Comparison of ENCODE assay signal across 26 cellular contexts in the genomic region with DNA sequence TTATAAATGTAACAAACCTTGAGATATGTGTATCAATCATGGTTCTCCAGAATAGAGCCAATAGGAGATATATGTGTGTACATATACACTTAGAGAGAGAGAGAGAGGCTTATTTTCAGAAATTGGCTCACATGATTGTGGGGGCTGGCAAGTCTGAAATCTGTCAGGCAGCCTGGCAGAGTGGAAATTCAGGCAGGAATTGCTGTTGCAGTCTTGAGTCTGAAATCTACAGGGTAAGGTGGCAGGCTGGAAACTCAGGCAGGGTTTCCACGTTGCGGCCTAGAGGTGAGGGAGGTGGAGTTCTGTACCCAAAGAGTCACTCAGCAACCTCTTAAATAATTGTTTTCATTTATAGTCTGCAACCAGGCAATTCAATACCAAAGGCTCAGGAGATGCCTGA.
"Had no signal": no experiment of that assay in that cellular context is flagged by ENCODE, and none has a peak within 500 bp of the region (broad histone marks: within the 10 kb centered on the region; RNA-seq: fewer than 3 reads in every experiment).

No MANE protein-coding gene starts in this region.

- ATAC-seq: activated CD8-positive, alpha-beta T cell treated with anti-CD3 and anti-CD28 coated beads, Interleukin-2, amount 10 ng/mL, durations not matched to agents 7 days and 5 days; PC-3 had no signal

- H3K27me3 Mint-ChIP-seq: activated naive CD8-positive, alpha-beta T cell treated with anti-CD3 and anti-CD28 coated beads, Interleukin-2, amount 10 ng/mL, durations not matched to agents 7 days and 5 days had no signal

- H3K4me1 Mint-ChIP-seq: activated CD4-positive, alpha-beta T cell treated with anti-CD3 and anti-CD28 coated beads, Interleukin-2, amount 10 ng/mL, durations not matched to agents 24 days and 14 days; activated naive CD4-positive, alpha-beta T cell treated with anti-CD3 and anti-CD28 coated beads, Interleukin-2, amount 50 U/mL, for 24 hours; activated naive CD8-positive, alpha-beta T cell treated with anti-CD3 and anti-CD28 coated beads, Interleukin-2, amount 10 ng/mL, durations not matched to agents 7 days and 5 days had no signal

- H3K36me3 ChIP-seq: ascending aorta had no signal

- H3K4me1 ChIP-seq: ascending aorta, SJCRH30 had no signal

- H3K36me3 Mint-ChIP-seq: activated naive CD4-positive, alpha-beta T cell treated with anti-CD3 and anti-CD28 coated beads, Interleukin-2, amount 50 U/mL, for 24 hours; activated naive CD8-positive, alpha-beta T cell treated with anti-CD3 and anti-CD28 coated beads, Interleukin-2, amount 10 ng/mL, durations not matched to agents 7 days and 5 days had no signal

- DNase-seq: activated CD4-positive, alpha-beta T cell treated with anti-CD3 and anti-CD28 coated beads, Interleukin-2, amount 10 ng/mL, durations not matched to agents 24 days and 14 days; activated CD4-positive, alpha-beta T cell treated with anti-CD3 and anti-CD28 coated beads, Interleukin-2, amount 50 U/mL, for 4 hours; activated CD8-positive, alpha-beta T cell treated with anti-CD3 and anti-CD28 coated beads, Interleukin-2, amount 10 ng/mL, durations not matched to agents 7 days and 5 days; activated gamma-delta T cell; activated naive CD4-positive, alpha-beta T cell treated with Interleukin-2 at 50 U/mL for 16 hours; activated naive CD8-positive, alpha-beta T cell treated with anti-CD3 and anti-CD28 coated beads, Interleukin-2, amount 10 ng/mL, durations not matched to agents 7 days and 5 days; activated T-cell treated with anti-CD3 and anti-CD28 coated beads, Interleukin-2, amount 50 U/mL, for 24 hours; central memory CD4-positive, alpha-beta T cell; Kasumi-1; KG1; MM.1S; MV-4-11; NCI-H1092; NCI-H1436 treated with DMSO at 0.1 percent for 48 hours; NCI-H1694 treated with DMSO at 0.1 percent for 48 hours; NCI-H2029; NCI-H345; NCI-H524 treated with DMSO at 0.1 percent for 48 hours; PC-3; Right ventricle myocardium superior; SJCRH30; T1000 had no signal

- H3K9me3 Mint-ChIP-seq: activated CD4-positive, alpha-beta T cell treated with anti-CD3 and anti-CD28 coated beads, Interleukin-2, amount 10 ng/mL, durations not matched to agents 24 days and 14 days; activated naive CD4-positive, alpha-beta T cell treated with anti-CD3 and anti-CD28 coated beads, Interleukin-2, amount 50 U/mL, for 24 hours; activated naive CD8-positive, alpha-beta T cell treated with anti-CD3 and anti-CD28 coated beads, Interleukin-2, amount 10 ng/mL, durations not matched to agents 7 days and 5 days; activated T-cell treated with anti-CD3 and anti-CD28 coated beads, Interleukin-2, amount 50 U/mL, for 24 hours; activated T-helper 2 cell treated with anti-CD3 and anti-CD28 coated beads, Interferon-gamma antibody, Interleukin-2, Interleukin-4, amounts not matched to agents 10 μg/mL and 5 μg/mL and 100 μg/mL, durations not matched to agents 14 hours and 24 hours and 36 hours had no signal

- H3K27ac Mint-ChIP-seq: activated CD4-positive, alpha-beta T cell treated with anti-CD3 and anti-CD28 coated beads, Interleukin-2, amount 10 ng/mL, durations not matched to agents 24 days and 14 days; activated CD8-positive, alpha-beta T cell treated with anti-CD3 and anti-CD28 coated beads, Interleukin-2, amount 10 ng/mL, durations not matched to agents 7 days and 5 days; activated naive CD4-positive, alpha-beta T cell treated with anti-CD3 and anti-CD28 coated beads, Interleukin-2, amount 50 U/mL, for 24 hours; activated naive CD8-positive, alpha-beta T cell treated with anti-CD3 and anti-CD28 coated beads, Interleukin-2, amount 10 ng/mL, durations not matched to agents 7 days and 5 days; activated T-cell treated with anti-CD3 and anti-CD28 coated beads, Interleukin-2, amount 50 U/mL, for 24 hours; activated T-helper 2 cell treated with anti-CD3 and anti-CD28 coated beads, Interferon-gamma antibody, Interleukin-2, Interleukin-4, amounts not matched to agents 10 μg/mL and 5 μg/mL and 100 μg/mL, durations not matched to agents 14 hours and 24 hours and 36 hours had no signal

- H3K4me3 Mint-ChIP-seq: activated CD4-positive, alpha-beta T cell treated with anti-CD3 and anti-CD28 coated beads, Interleukin-2, amount 10 ng/mL, durations not matched to agents 24 days and 14 days; activated CD8-positive, alpha-beta T cell treated with anti-CD3 and anti-CD28 coated beads, Interleukin-2, amount 10 ng/mL, durations not matched to agents 7 days and 5 days; activated naive CD4-positive, alpha-beta T cell treated with anti-CD3 and anti-CD28 coated beads, Interleukin-2, amount 50 U/mL, for 24 hours; activated naive CD8-positive, alpha-beta T cell treated with anti-CD3 and anti-CD28 coated beads, Interleukin-2, amount 10 ng/mL, durations not matched to agents 7 days and 5 days; activated T-cell treated with anti-CD3 and anti-CD28 coated beads, Interleukin-2, amount 50 U/mL, for 24 hours had no signal

- H3K4me3 ChIP-seq: ascending aorta, SJCRH30, SK-N-MC had no signal

- H3K27me3 ChIP-seq: ascending aorta had no signal

- H3K9me3 ChIP-seq: ascending aorta, SJCRH30 had no signal
